ENCODE assay signal across 1 cellular context in genomic region chr7:1911571-1911970, GRCh38.
TF ChIP-seq lines count a peak whose summit lies in the region.

No MANE protein-coding gene starts in this region.

TF ChIP-seq in WTC11, 78 proteins besides CTCF, POLR2A, EP300 and RAD21 (continued from another document):
- TF ChIP-seq SMAD3 (CRISPR knock-in tag; IDR thresholded peaks at IDR 0.05; ENCODE audit: borderline replicate concordance) (no peak), ZNF263 (CRISPR knock-in tag; IDR thresholded peaks at IDR 0.05; ENCODE audit: low read depth) (no peak), ATF2 (CRISPR knock-in tag; IDR thresholded peaks at IDR 0.05; ENCODE audit: borderline replicate concordance, low read depth) (no peak), ZNF671 (CRISPR knock-in tag; IDR thresholded peaks at IDR 0.05) (no peak), GABPB1 (CRISPR knock-in tag; IDR thresholded peaks at IDR 0.05) (no peak), ELF4 (CRISPR knock-in tag; IDR thresholded peaks at IDR 0.05; ENCODE audit: low read depth) (no peak), CREB1 (CRISPR knock-in tag; IDR thresholded peaks at IDR 0.05) (no peak), ZNF423 (CRISPR knock-in tag; IDR thresholded peaks at IDR 0.05) (no peak), ZNF121 (CRISPR knock-in tag; IDR thresholded peaks at IDR 0.05) (no peak), PRDM15 (CRISPR knock-in tag; IDR thresholded peaks at IDR 0.05) (no peak)
TF ChIP-seq in WTC11: peak in this region for 0.
